Comparison of ENCODE assay signal across 25 cellular contexts in the genomic region with DNA sequence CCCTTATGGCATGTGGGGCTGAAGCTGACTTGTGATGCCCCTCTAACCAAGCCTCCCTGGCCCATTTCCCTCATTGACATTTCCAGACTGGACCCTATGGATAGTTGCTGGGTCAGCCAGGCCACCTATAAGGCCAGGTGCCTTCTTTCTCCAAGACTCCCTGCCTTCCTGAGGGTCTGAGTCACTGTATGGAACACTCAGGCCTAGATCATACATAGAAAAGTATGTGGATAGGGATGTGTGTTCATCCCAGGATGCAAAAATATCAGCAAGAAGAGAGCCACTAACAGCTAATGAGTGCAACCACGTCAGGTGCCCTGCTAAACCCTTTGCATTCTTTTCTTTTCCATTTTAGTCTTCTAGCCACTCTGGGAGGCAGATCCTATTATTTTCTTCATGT.
"Had no signal": no experiment of that assay in that cellular context is flagged by ENCODE, and none has a peak within 500 bp of the region (broad histone marks: within the 10 kb centered on the region; RNA-seq: fewer than 3 reads in every experiment).

No MANE protein-coding gene starts in this region.

- ATAC-seq: left colon; left lung; lower lobe of right lung; natural killer cell; right lobe of liver; stimulated activated naive CD8-positive, alpha-beta T cell treated with anti-CD3 and anti-CD28 coated beads, Interleukin-15, amount 100 ng/mL, for 72 hours had no signal

- H3K4me1 ChIP-seq: left lung, lower lobe of right lung, right atrium auricular region, right lobe of liver, tibial nerve, uterus had no signal

- H3K9me3 ChIP-seq: left lung, lower lobe of right lung, ovary, right atrium auricular region, right lobe of liver, tibial nerve, uterus had no signal

- H3K4me3 Mint-ChIP-seq: mesothelial cell of epicardium; naive B cell; natural killer cell; stimulated activated memory B cell treated with anti-CD40 and anti-IgM and Interleukin-4, amounts not matched to agents 10 μg/mL and 1 μg/mL and 100 μg/mL, for 72 hours; stimulated activated naive CD8-positive, alpha-beta T cell treated with anti-CD3 and anti-CD28 coated beads, Interleukin-15, amount 100 ng/mL, for 72 hours; type B pancreatic cell had no signal

- H3K36me3 Mint-ChIP-seq: mesothelial cell of epicardium; naive B cell; natural killer cell; stimulated activated memory B cell treated with anti-CD40 and anti-IgM and Interleukin-4, amounts not matched to agents 10 μg/mL and 1 μg/mL and 100 μg/mL, for 72 hours; type B pancreatic cell had no signal

- H3K36me3 ChIP-seq: left lung, lower lobe of right lung, ovary, right atrium auricular region, right lobe of liver, tibial nerve, uterus had no signal

- H3K4me3 ChIP-seq: left lung, lower lobe of right lung, ovary, right atrium auricular region, right lobe of liver, smooth muscle cell, tibial nerve, uterus had no signal

- H3K27ac Mint-ChIP-seq: mesothelial cell of epicardium; naive B cell; natural killer cell; progenitor cell of endocrine pancreas; stimulated activated memory B cell treated with anti-CD40 and anti-IgM and Interleukin-4, amounts not matched to agents 10 μg/mL and 1 μg/mL and 100 μg/mL, for 72 hours; stimulated activated naive CD8-positive, alpha-beta T cell treated with anti-CD3 and anti-CD28 coated beads, Interleukin-15, amount 100 ng/mL, for 72 hours; type B pancreatic cell had no signal

- H3K27ac ChIP-seq: left lung, lower lobe of right lung, ovary, right atrium auricular region, right lobe of liver, tibial nerve, uterus had no signal

- H3K4me1 Mint-ChIP-seq: naive B cell; natural killer cell; stimulated activated memory B cell treated with anti-CD40 and anti-IgM and Interleukin-4, amounts not matched to agents 10 μg/mL and 1 μg/mL and 100 μg/mL, for 72 hours had no signal

- H3K27me3 Mint-ChIP-seq: progenitor cell of endocrine pancreas; stimulated activated memory B cell treated with anti-CD40 and anti-IgM and Interleukin-4, amounts not matched to agents 10 μg/mL and 1 μg/mL and 100 μg/mL, for 72 hours; stimulated activated naive CD8-positive, alpha-beta T cell treated with anti-CD3 and anti-CD28 coated beads, Interleukin-15, amount 100 ng/mL, for 72 hours had no signal

- H3K27me3 ChIP-seq: left lung, ovary, right atrium auricular region, right lobe of liver, tibial nerve, uterus had no signal

- DNase-seq: islet precursor cell; kidney glomerular epithelial cell; left colon; left lung; lower lobe of right lung; mesendoderm; naive B cell; natural killer cell; ovary; right lobe of liver; stimulated activated CD4-positive, alpha-beta T cell treated with anti-CD3 and anti-CD28 coated beads, Interleukin-1b, Interleukin-23, amount 100 ng/mL, for 48 hours; stimulated activated CD4-positive, alpha-beta T cell treated with anti-CD3 and anti-CD28 coated beads, Interleukin-2, amount 100 ng/mL, for 48 hours; stimulated activated CD4-positive, alpha-beta T cell treated with anti-CD3 and anti-CD28 coated beads, Interleukin-4, amount 100 ng/mL, for 4 hours; stimulated activated CD8-positive, alpha-beta memory T cell treated with anti-CD3 and anti-CD28 coated beads, Interleukin-4, amount 100 ng/mL, for 48 hours; stimulated activated naive CD4-positive, alpha-beta T cell treated with Interleukin-2 at 50 U/mL for 16 hours; stimulated activated naive CD8-positive, alpha-beta T cell treated with anti-CD3 and anti-CD28 coated beads, Interleukin-15, amount 100 ng/mL, for 72 hours; substantia nigra; uterus had no signal

- H3K4me2 ChIP-seq: smooth muscle cell had no signal

- H3K9me3 Mint-ChIP-seq: mesothelial cell of epicardium; natural killer cell; stimulated activated memory B cell treated with anti-CD40 and anti-IgM and Interleukin-4, amounts not matched to agents 10 μg/mL and 1 μg/mL and 100 μg/mL, for 72 hours; stimulated activated naive CD8-positive, alpha-beta T cell treated with anti-CD3 and anti-CD28 coated beads, Interleukin-15, amount 100 ng/mL, for 72 hours; type B pancreatic cell had no signal
